ENCODE assay signal across 8 cellular contexts in the genomic region with DNA sequence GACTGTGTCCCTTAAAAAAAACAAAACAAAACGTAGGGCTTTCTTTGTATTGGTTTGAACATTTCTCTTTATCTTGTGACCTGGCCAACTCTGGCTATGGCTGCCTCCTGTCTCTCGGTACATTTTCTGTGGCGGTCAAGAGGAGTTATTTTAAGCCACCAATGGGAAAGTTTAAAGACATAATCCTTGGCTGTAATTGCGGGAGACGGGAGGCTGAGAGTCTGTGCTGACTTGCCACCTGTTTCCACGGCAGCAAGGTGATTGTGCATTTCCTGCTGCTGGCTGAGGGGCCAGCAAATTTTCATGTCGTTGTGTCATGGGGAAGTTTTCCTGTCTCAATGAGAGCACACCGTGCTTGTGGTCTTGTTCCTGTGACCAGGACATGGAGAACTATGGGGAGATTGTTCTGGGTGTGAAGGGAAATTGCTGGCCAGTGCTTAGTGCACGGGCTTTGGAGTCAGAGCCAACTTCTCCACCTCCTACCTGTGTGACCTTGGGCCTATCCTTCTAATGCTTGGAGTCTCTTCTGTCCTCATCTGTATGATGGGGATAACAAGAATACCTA. TPM values are rescaled to one million over a fixed set of nuclear protein-coding genes. Genes with fewer than 3 reads are reported as not detected.
DNase-seq lines count a peak whose midpoint lies in the region; ATAC-seq lines count a peak whose summit lies in the region.

No MANE protein-coding gene starts in this region.

- no peaks in the 10 kb centered on the region for H3K27me3 Mint-ChIP-seq in activated T-helper 17 cell treated with anti-CD3 and anti-CD28 coated beads, Interleukin-2, amount 50 U/mL, for 72 hours

- no peaks in the 10 kb centered on the region for H3K9me3 ChIP-seq in ES-I3 (ENCODE audit: control insufficient read depth, insufficient read depth, low read length)

- peak; percentile 68 for ATAC-seq in activated T-helper 17 cell treated with anti-CD3 and anti-CD28 coated beads, Interleukin-2, amount 50 U/mL, for 72 hours (replicated peaks)
- no peak for ATAC-seq in HG03442 (IDR thresholded peaks at IDR 0.05; ENCODE audit: unreplicated experiment)

- no peaks in the 10 kb centered on the region for H3K36me3 ChIP-seq in ES-I3 (ENCODE audit: insufficient read depth, low read length)

- peaks cover 20% of the 10 kb centered on the region for H3K4me1 Mint-ChIP-seq in activated T-helper 17 cell treated with anti-CD3 and anti-CD28 coated beads, Interleukin-2, amount 50 U/mL, for 72 hours

- peaks cover 23% of the 10 kb centered on the region for H3K4me1 ChIP-seq in ES-I3 (ENCODE audit: insufficient read depth, low read length)

- peak overlapping the region; percentile 83 for H3K27ac Mint-ChIP-seq in activated T-helper 17 cell treated with anti-CD3 and anti-CD28 coated beads, Interleukin-2, amount 50 U/mL, for 72 hours

- H3K4me3 Mint-ChIP-seq in activated T-helper 17 cell treated with anti-CD3 and anti-CD28 coated beads, Interleukin-2, amount 50 U/mL, for 72 hours: peak overlapping the region; percentile 72

- H3K9me3 Mint-ChIP-seq in activated T-helper 17 cell treated with anti-CD3 and anti-CD28 coated beads, Interleukin-2, amount 50 U/mL, for 72 hours: no peaks in the 10 kb centered on the region

- DNase-seq in NCI-H1436 treated with DMSO at 0.1 percent for 48 hours (lab: John Stamatoyannopoulos, UW) (peak; percentile 51), left kidney (ENCODE audit: low read depth, low spot score) (peak; percentile 64), middle frontal gyrus (ENCODE audit: extremely low spot score, low spot score) (no peak), NCI-H128 (lab: John Stamatoyannopoulos, UW; ENCODE audit: unreplicated experiment) (no peak), D341Med (ENCODE audit: low spot score) (no peak)

- peak overlapping the region; percentile 6; the same call in 1 of the 2 replicates for H3K9ac ChIP-seq in ES-I3 (ENCODE audit: low read depth, low read length)

- peaks cover 11% of the 10 kb centered on the region for H3K36me3 Mint-ChIP-seq in activated T-helper 17 cell treated with anti-CD3 and anti-CD28 coated beads, Interleukin-2, amount 50 U/mL, for 72 hours (ENCODE audit: low read depth)

RNA-seq across cellular contexts. Expression of a gene that starts 11.0 kb away (rescaled TPM):
- 10 to 100 TPM; 36.1 to 52.8 TPM for total RNA-seq in activated T-helper 17 cell treated with anti-CD3 and anti-CD28 coated beads, Interleukin-2, amount 50 U/mL, for 72 hours

Comparison
In these comparisons a context has a peak if more than half of its experiments do, and no peak if none do; other contexts are left out.
1. DNase-seq: peak in NCI-H1436 treated with DMSO at 0.1 percent for 48 hours (single experiment) and left kidney (single experiment); none in middle frontal gyrus (single experiment), NCI-H128 (single experiment) and D341Med (single experiment).